In the genomic region with DNA sequence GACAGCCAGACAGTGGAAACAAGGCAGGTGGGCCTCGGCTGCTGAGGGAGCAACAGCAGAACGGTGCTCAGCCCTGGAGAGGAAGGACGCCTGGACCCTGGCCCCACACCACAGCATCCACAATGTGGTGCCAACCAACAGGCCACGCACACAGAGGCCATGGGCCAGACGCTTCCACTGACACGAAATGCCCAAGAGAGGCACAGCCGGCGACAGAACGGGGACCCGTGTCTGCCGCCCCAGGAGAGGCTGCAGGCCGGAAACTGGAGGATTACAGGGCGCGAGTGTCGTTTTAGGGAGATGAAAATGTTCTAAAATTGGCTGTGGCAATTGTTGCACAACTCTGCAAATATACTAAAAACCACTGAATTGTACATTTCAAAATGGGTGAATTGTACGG, we compare ENCODE assay signal across 14 cellular contexts.
DNase-seq lines count a peak whose midpoint lies in the region; TF ChIP-seq lines count a peak whose summit lies in the region.
"Had no signal": no experiment of that assay in that cellular context is flagged by ENCODE, and none has a peak within 500 bp of the region (broad histone marks: within the 10 kb centered on the region; RNA-seq: fewer than 3 reads in every experiment).

No MANE protein-coding gene starts in this region.

- intact Hi-C loops in activated naive CD4-positive, alpha-beta T cell treated with anti-CD3 and anti-CD28 coated beads for 36 hours (cut with micrococcal nuclease): loop anchor here (10.0 kb wide), 1 partner anchor 858 kb away; the partner anchor contains the start of genes CUL4A and PCID2
- intact Hi-C loops in transverse colon (cut with DNase I; ENCODE audit: low total_unique reads): no loop called here

- H3K36me3 Mint-ChIP-seq in activated naive CD4-positive, alpha-beta T cell treated with anti-CD3 and anti-CD28 coated beads for 36 hours (ENCODE audit: low read depth): peaks cover 10% of the 10 kb centered on the region
- H3K36me3 Mint-ChIP-seq in activated naive CD4-positive, alpha-beta T cell treated with anti-CD3 and anti-CD28 coated beads, Interleukin-2, amount 10 ng/mL, durations not matched to agents 7 days and 5 days: peaks cover 62% of the 10 kb centered on the region

- H2BK5ac ChIP-seq in mesenchymal stem cell (ENCODE audit: low read depth, low read length, poor library complexity, severe bottlenecking): no peak overlapping the region

- no peak overlapping the region for H2AFZ ChIP-seq in mesenchymal stem cell (ENCODE audit: low read depth, low read length)
- H2AFZ ChIP-seq: GM23338 had no signal

- H3K9me3 Mint-ChIP-seq in activated naive CD4-positive, alpha-beta T cell treated with anti-CD3 and anti-CD28 coated beads for 36 hours: no peaks in the 10 kb centered on the region
- no peaks in the 10 kb centered on the region for H3K9me3 Mint-ChIP-seq in activated naive CD4-positive, alpha-beta T cell treated with anti-CD3 and anti-CD28 coated beads, Interleukin-2, amount 10 ng/mL, durations not matched to agents 7 days and 5 days
- H3K9me3 Mint-ChIP-seq: GM23338 had no signal

- H3K27me3 ChIP-seq in mesenchymal stem cell (ENCODE audit: control insufficient read depth in 1 of 2, insufficient read depth in 1 of 2, low read length in 2 of 2): no peaks in the 10 kb centered on the region
- H3K27me3 ChIP-seq in transverse colon: no peaks in the 10 kb centered on the region
- H3K27me3 ChIP-seq in HAP-1 (ENCODE audit: low read depth): no peaks in the 10 kb centered on the region
- H3K27me3 ChIP-seq: thyroid gland had no signal

- peak overlapping the region in 1 of 2 experiments; percentile 35 for H3K4me3 ChIP-seq in mesenchymal stem cell (ENCODE audit: insufficient read depth in 1 of 2, low read depth in 1 of 2, low read length in 2 of 2)
- no peak overlapping the region for H3K4me3 ChIP-seq in transverse colon
- H3K4me3 ChIP-seq in HAP-1: no peak overlapping the region
- H3K4me3 ChIP-seq: GM23338, thyroid gland had no signal

- no peak for TF ChIP-seq POLR2A in transverse colon (IDR thresholded peaks at IDR 0.05)

- peak overlapping the region in 1 of 2 experiments; percentile 73 for H3K23ac ChIP-seq in mesenchymal stem cell (ENCODE audit: low read length in 2 of 2)

- peak overlapping the region; percentile 0 for H2AK5ac ChIP-seq in mesenchymal stem cell (ENCODE audit: low read length, severe bottlenecking)

- H2BK12ac ChIP-seq in mesenchymal stem cell (ENCODE audit: low read length in 2 of 2): peak overlapping the region; percentile 31 to 51

- peak overlapping the region; percentile 67 for H3K9ac ChIP-seq in mesenchymal stem cell (ENCODE audit: low read length)

- H3K4me2 ChIP-seq in mesenchymal stem cell (ENCODE audit: low read length, poor library complexity, severe bottlenecking): no peak overlapping the region
- H3K4me2 ChIP-seq: GM23338 had no signal

- H3K4me1 ChIP-seq in mesenchymal stem cell (ENCODE audit: control insufficient read depth, insufficient read depth, low read depth, low read length): peaks cover 71% of the 10 kb centered on the region
- peaks cover 38 to 68% (median 44%) of the 10 kb centered on the region in 4 donors for H3K4me1 ChIP-seq in transverse colon
- H3K4me1 ChIP-seq in HAP-1: peaks cover 11% of the 10 kb centered on the region

- peak overlapping the region; percentile 29 for H2BK15ac ChIP-seq in mesenchymal stem cell (ENCODE audit: low read depth, poor library complexity, severe bottlenecking)

- H2BK120ac ChIP-seq in mesenchymal stem cell (ENCODE audit: low read depth, low read length): no peak overlapping the region

- H4K91ac ChIP-seq in mesenchymal stem cell (ENCODE audit: low read length): peak overlapping the region; percentile 83

- H3K79me1 ChIP-seq in mesenchymal stem cell (replicated peaks; ENCODE audit: low read length, poor library complexity, severe bottlenecking): no peaks in the 10 kb centered on the region

- H3K4ac ChIP-seq in mesenchymal stem cell (ENCODE audit: low read depth in 1 of 2, low read length in 2 of 2): peak overlapping the region in 1 of 2 experiments; percentile 79

- peaks cover 70% of the 10 kb centered on the region for H3K4me1 Mint-ChIP-seq in activated naive CD4-positive, alpha-beta T cell treated with anti-CD3 and anti-CD28 coated beads for 36 hours (ENCODE audit: low read depth)
- peaks cover 62% of the 10 kb centered on the region for H3K4me1 Mint-ChIP-seq in activated naive CD4-positive, alpha-beta T cell treated with anti-CD3 and anti-CD28 coated beads, Interleukin-2, amount 10 ng/mL, durations not matched to agents 7 days and 5 days

- no peak overlapping the region for H3K4me3 Mint-ChIP-seq in activated naive CD4-positive, alpha-beta T cell treated with anti-CD3 and anti-CD28 coated beads for 36 hours
- H3K4me3 Mint-ChIP-seq in activated naive CD4-positive, alpha-beta T cell treated with anti-CD3 and anti-CD28 coated beads, Interleukin-2, amount 10 ng/mL, durations not matched to agents 7 days and 5 days: no peak overlapping the region
- H3K4me3 Mint-ChIP-seq: GM23338 had no signal

- no peak for TF ChIP-seq CTCF in transverse colon (IDR thresholded peaks at IDR 0.05)

- no peak for TF ChIP-seq EP300 in transverse colon (IDR thresholded peaks at IDR 0.05; ENCODE audit: low read depth)

- 90% methylated on average over 9 of the region's 16 CpGs for whole genome bisulfite sequencing in mesenchymal stem cell
- 81 to 88% methylated on average over 1 to 15 of the region's 16 CpGs for WGBS in transverse colon (ENCODE audit: low coverage in 1 of 2), 2 donors

- H3K27me3 Mint-ChIP-seq in activated naive CD4-positive, alpha-beta T cell treated with anti-CD3 and anti-CD28 coated beads for 36 hours (ENCODE audit: low read depth): no peaks in the 10 kb centered on the region
- no peaks in the 10 kb centered on the region for H3K27me3 Mint-ChIP-seq in activated naive CD4-positive, alpha-beta T cell treated with anti-CD3 and anti-CD28 coated beads, Interleukin-2, amount 10 ng/mL, durations not matched to agents 7 days and 5 days

- DNase-seq in activated naive CD4-positive, alpha-beta T cell treated with anti-CD3 and anti-CD28 coated beads for 36 hours: no peak
- DNase-seq in activated naive CD4-positive, alpha-beta T cell treated with anti-CD3 and anti-CD28 coated beads, Interleukin-2, amount 10 ng/mL, durations not matched to agents 7 days and 5 days: no peak
- DNase-seq in mesenchymal stem cell (no peak), transverse colon (no peak), HAP-1 (ENCODE audit: low spot score in 2 of 2) (no peak), NCI-H82 (lab: John Stamatoyannopoulos, UW) (no peak), cerebellar nuclear complex (lab: John Stamatoyannopoulos, UW) (no peak)
- DNase-seq: ACHN; activated CD4-positive, alpha-beta T cell treated with anti-CD3 and anti-CD28 coated beads, Interleukin-2, amount 50 U/mL, for 4 hours; Karpas-422; NCI-H2227 treated with DMSO at 0.1 percent for 48 hours; thyroid gland had no signal

- H3K27ac ChIP-seq in angular gyrus (ENCODE audit: low read depth, low read length) (peak overlapping the region; percentile 72), mesenchymal stem cell (ENCODE audit: low read length, poor library complexity, severe bottlenecking) (peak overlapping the region; percentile 66), transverse colon (peak overlapping the region; percentile 92 to 99 (median 95))

- CTCF ChIA-PET in activated naive CD4-positive, alpha-beta T cell treated with anti-CD3 and anti-CD28 coated beads for 36 hours (lab: Charles Lee): no interaction called here
- CTCF ChIA-PET in activated naive CD4-positive, alpha-beta T cell treated with anti-CD3 and anti-CD28 coated beads, Interleukin-2, amount 10 ng/mL, durations not matched to agents 7 days and 5 days (lab: Charles Lee): no interaction called here

- peak overlapping the region; percentile 53 for H4K8ac ChIP-seq in mesenchymal stem cell (ENCODE audit: low read length)

- H3K27ac Mint-ChIP-seq in activated naive CD4-positive, alpha-beta T cell treated with anti-CD3 and anti-CD28 coated beads for 36 hours: peak overlapping the region; percentile 30
- H3K27ac Mint-ChIP-seq in activated naive CD4-positive, alpha-beta T cell treated with anti-CD3 and anti-CD28 coated beads, Interleukin-2, amount 10 ng/mL, durations not matched to agents 7 days and 5 days: no peak overlapping the region
- H3K27ac Mint-ChIP-seq: GM23338 had no signal

- peak overlapping the region; percentile 7 to 69 for H3K18ac ChIP-seq in mesenchymal stem cell (ENCODE audit: low read depth in 1 of 2, low read length in 2 of 2)

- H3K9me3 ChIP-seq in mesenchymal stem cell (ENCODE audit: control insufficient read depth, low read length): no peaks in the 10 kb centered on the region
- no peaks in the 10 kb centered on the region for H3K9me3 ChIP-seq in transverse colon
- no peaks in the 10 kb centered on the region for H3K9me3 ChIP-seq in HAP-1
- H3K9me3 ChIP-seq: thyroid gland had no signal

- H3K14ac ChIP-seq in mesenchymal stem cell (ENCODE audit: low read length in 2 of 2): peak overlapping the region in 1 of 2 experiments; percentile 84

- in situ Hi-C loops in transverse colon (cut with MboI; ENCODE audit: low pct_ligation_motif_present in 1 of 4, low pct_unique_long_range_greater_than_20kb in 1 of 4, low sequenced_read_pairs in 3 of 4): no loop called here
- in situ Hi-C loops in HAP-1 (cut with MboI; ENCODE audit: low sequenced_read_pairs): no loop called here

- H3K36me3 ChIP-seq in mesenchymal stem cell (ENCODE audit: control insufficient read depth in 1 of 2, insufficient read depth in 2 of 2, low read depth in 1 of 2, low read length in 2 of 2): peaks cover 22 to 57% of the 10 kb centered on the region in 2 experiments
- H3K36me3 ChIP-seq in transverse colon: no peaks in the 10 kb centered on the region
- H3K36me3 ChIP-seq in HAP-1 (replicated peaks): no peaks in the 10 kb centered on the region
- H3K36me3 ChIP-seq: thyroid gland had no signal
